In genomic region chrX:44770111-44770510, GRCh38 we compare ENCODE assay signal across 22 cellular contexts.
A peak's percentile ranks its signal among the peaks of the same experiment; 100 is the strongest.
DNase-seq lines count a peak whose midpoint lies in the region; FAIRE-seq and TF ChIP-seq lines count a peak whose summit lies in the region.
"Had no signal": no experiment of that assay in that cellular context is flagged by ENCODE, and none has a peak within 500 bp of the region (broad histone marks: within the 10 kb centered on the region; RNA-seq: fewer than 3 reads in every experiment).

No MANE protein-coding gene starts in this region.

- H3K9me1 ChIP-seq in endothelial cell of umbilical vein (replicated peaks; ENCODE audit: control insufficient read depth, extremely low read depth, insufficient read depth, low read length), result no peaks in the 10 kb centered on the region

- H3K9ac ChIP-seq in endothelial cell of umbilical vein (replicated peaks; ENCODE audit: extremely low read depth, insufficient read depth, low read length) (no peak overlapping the region), kidney (ENCODE audit: low read length in 2 of 2) (no peak overlapping the region), smooth muscle cell (ENCODE audit: low read depth) (no peak overlapping the region)

- H3F3A ChIP-seq in smooth muscle cell (ENCODE audit: low read depth), result no peaks in the 10 kb centered on the region

- POLR2A ChIA-PET in MCF 10A (lab: Yijun Ruan, JAX) (no interaction called here), endothelial cell of umbilical vein (lab: Charles Lee) (no interaction called here)

- dilution Hi-C loops in endothelial cell of umbilical vein (cut with MboI; ENCODE audit: extremely low pct_ligation_motif_present, low sequenced_read_pairs), result no loop called here

- FAIRE-seq in endothelial cell of umbilical vein (lab: Jason Lieb, UNC), result peak; percentile 89
- peak; percentile 93 for FAIRE-seq in kidney (lab: Jason Lieb, UNC)
- FAIRE-seq in small intestine (lab: Jason Lieb, UNC), result peak; percentile 47

- H4K20me1 ChIP-seq in endothelial cell of umbilical vein (replicated peaks; ENCODE audit: control insufficient read depth, extremely low read depth, insufficient read depth, low read length) (no peaks in the 10 kb centered on the region), smooth muscle cell (ENCODE audit: low read depth) (no peaks in the 10 kb centered on the region)

- H3K4me1 Mint-ChIP-seq in MCF 10A (ENCODE audit: insufficient read depth, unreplicated experiment), result no peaks in the 10 kb centered on the region
- H3K4me1 Mint-ChIP-seq: CD8-positive, alpha-beta memory T cell had no signal

- no peak for TF ChIP-seq CTCF in MCF 10A (IDR thresholded peaks at IDR 0.05; ENCODE audit: unreplicated experiment)
- no peak for TF ChIP-seq CTCF in breast epithelium (IDR thresholded peaks at IDR 0.05)
- TF ChIP-seq CTCF in endothelial cell of umbilical vein (IDR thresholded peaks at IDR 0.05; ENCODE audit: extremely low read depth in 1 of 2, insufficient read depth in 1 of 2, low read depth in 1 of 2, low read length in 2 of 2), result no peak
- TF ChIP-seq CTCF in kidney (IDR thresholded peaks at IDR 0.05; ENCODE audit: borderline replicate concordance, extremely low read depth, insufficient read depth), result no peak
- no peak for TF ChIP-seq CTCF in smooth muscle cell (IDR thresholded peaks at IDR 0.05; ENCODE audit: borderline replicate concordance, insufficient read depth, poor library complexity, severe bottlenecking)

- H3K79me2 ChIP-seq in endothelial cell of umbilical vein (ENCODE audit: control insufficient read depth, insufficient read depth, low read length), result no peaks in the 10 kb centered on the region
- no peaks in the 10 kb centered on the region for H3K79me2 ChIP-seq in smooth muscle cell (ENCODE audit: low read depth)

- CTCF ChIA-PET in MCF 10A (lab: Yijun Ruan, JAX) (no interaction called here), endothelial cell of umbilical vein (lab: Charles Lee) (no interaction called here)

- no peaks in the 10 kb centered on the region for H3K9me3 Mint-ChIP-seq in MCF 10A (ENCODE audit: unreplicated experiment)

- peak; percentile 10 for DNase-seq in MCF 10A (ENCODE audit: unreplicated experiment)
- no peak for DNase-seq in breast epithelium (ENCODE audit: low spot score in 2 of 2)
- DNase-seq in endothelial cell of umbilical vein (ENCODE audit: low read depth, low spot score), result peak; percentile 71
- DNase-seq in kidney, result no peak
- DNase-seq in small intestine, result no peak
- DNase-seq in occipital lobe (lab: John Stamatoyannopoulos, UW), result no peak
- DNase-seq in AML-193 (lab: John Stamatoyannopoulos, UW), result no peak
- DNase-seq in smooth muscle cell (lab: John Stamatoyannopoulos, UW; ENCODE audit: unreplicated experiment), result no peak
- DNase-seq: C1 segment of cervical spinal cord; CD8-positive, alpha-beta memory T cell; DMS53; GF-D8; H7; MM.1S; NCI-H1048; NCI-H1436; NCI-H187 treated with DMSO at 0.1 percent for 48 hours; NCI-H2107; NCI-H2227 treated with DMSO at 0.1 percent for 48 hours; NCI-H510A treated with DMSO at 0.1 percent for 48 hours; NCI-H748 treated with DMSO at 0.1 percent for 48 hours had no signal

- H3K9me3 ChIP-seq in breast epithelium (peaks cover 3 to 8% of the 10 kb centered on the region in 2 donors), endothelial cell of umbilical vein (replicated peaks; ENCODE audit: control insufficient read depth, insufficient read depth, low read length) (no peaks in the 10 kb centered on the region), kidney (ENCODE audit: control insufficient read depth in 1 of 2, low read length in 2 of 2) (no peaks in the 10 kb centered on the region), small intestine (ENCODE audit: control insufficient read depth, low read depth) (no peaks in the 10 kb centered on the region), smooth muscle cell (replicated peaks; ENCODE audit: low read depth) (no peaks in the 10 kb centered on the region)

- intact Hi-C loops in MCF 10A (cut with micrococcal nuclease) (no loop called here), breast epithelium (cut with DNase I; ENCODE audit: low total_unique reads) (no loop called here), endothelial cell of umbilical vein (cut with micrococcal nuclease) (no loop called here), kidney (cut with DNase I) (no loop called here)

- H3K4me2 ChIP-seq in endothelial cell of umbilical vein (ENCODE audit: insufficient read depth, low read length), result no peak overlapping the region
- no peak overlapping the region for H3K4me2 ChIP-seq in smooth muscle cell

- no peak for TF ChIP-seq POLR2A in breast epithelium (IDR thresholded peaks at IDR 0.05)
- TF ChIP-seq POLR2A in endothelial cell of umbilical vein (IDR thresholded peaks at IDR 0.05; ENCODE audit: low read depth, low read length), result no peak

- no peak overlapping the region for H2AFZ ChIP-seq in endothelial cell of umbilical vein (ENCODE audit: low read depth, low read length)
- no peak overlapping the region for H2AFZ ChIP-seq in smooth muscle cell (ENCODE audit: low read depth)

- H3K4me3 ChIP-seq in breast epithelium (no peak overlapping the region), endothelial cell of umbilical vein (replicated peaks in 1 of 3; ENCODE audit: insufficient read depth in 1 of 3, low read depth in 1 of 3, low read length in 3 of 3) (no peak overlapping the region), kidney (ENCODE audit: low read length in 2 of 2) (no peak overlapping the region), small intestine (ENCODE audit: low read depth in 1 of 2, low read length in 2 of 2) (no peak overlapping the region), smooth muscle cell (no peak overlapping the region)

- WGBS in small intestine, 3 donors, result 41 to 56% (median 42%) methylated on average over 2 of the region's 2 CpGs
- WGBS in smooth muscle cell (ENCODE audit: low lambda C conversion rate), result 69% methylated on average over 2 of the region's 2 CpGs

- H3K36me3 Mint-ChIP-seq in MCF 10A (ENCODE audit: insufficient read depth, unreplicated experiment), result no peaks in the 10 kb centered on the region
- H3K36me3 Mint-ChIP-seq: CD8-positive, alpha-beta memory T cell had no signal

- no peak overlapping the region for H3K27ac Mint-ChIP-seq in MCF 10A (ENCODE audit: low read depth, unreplicated experiment)
- H3K27ac Mint-ChIP-seq: CD8-positive, alpha-beta memory T cell had no signal

- H3K27me3 ChIP-seq in breast epithelium (no peaks in the 10 kb centered on the region), endothelial cell of umbilical vein (ENCODE audit: control insufficient read depth in 2 of 2, insufficient read depth in 2 of 2, low read length in 2 of 2) (no peaks in the 10 kb centered on the region), small intestine (ENCODE audit: control insufficient read depth in 2 of 2, insufficient read depth in 2 of 2, low read length in 2 of 2) (no peaks in the 10 kb centered on the region), smooth muscle cell (ENCODE audit: low read depth) (no peaks in the 10 kb centered on the region)

- no peak overlapping the region for H3K4me3 Mint-ChIP-seq in MCF 10A (ENCODE audit: unreplicated experiment)
- H3K4me3 Mint-ChIP-seq: CD8-positive, alpha-beta memory T cell had no signal

- H3K27ac ChIP-seq in breast epithelium (no peak overlapping the region), endothelial cell of umbilical vein (ENCODE audit: insufficient read depth, low read depth, low read length) (no peak overlapping the region), kidney (ENCODE audit: low read depth in 2 of 2, low read length in 2 of 2) (no peak overlapping the region), small intestine (ENCODE audit: low read depth in 1 of 2, low read length in 1 of 2) (no peak overlapping the region), smooth muscle cell (ENCODE audit: low read depth) (no peak overlapping the region)
- H3K27ac ChIP-seq: 22Rv1 had no signal

- BruUV-seq in MCF 10A (replicated peaks; lab: Mats Ljungman, UMichigan), result no TSS peak
- no TSS peak for BruUV-seq in endothelial cell of umbilical vein (replicated peaks; lab: Mats Ljungman, UMichigan)

- H3K36me3 ChIP-seq in breast epithelium, result no peaks in the 10 kb centered on the region
- no peaks in the 10 kb centered on the region for H3K36me3 ChIP-seq in endothelial cell of umbilical vein (ENCODE audit: control insufficient read depth in 2 of 2, extremely low read depth in 1 of 2, insufficient read depth in 2 of 2, low read length in 2 of 2)
- no peaks in the 10 kb centered on the region for H3K36me3 ChIP-seq in kidney (ENCODE audit: control insufficient read depth in 1 of 2, insufficient read depth in 2 of 2, low read length in 2 of 2)
- no peaks in the 10 kb centered on the region for H3K36me3 ChIP-seq in small intestine (ENCODE audit: control insufficient read depth in 2 of 2, insufficient read depth in 2 of 2, low read length in 2 of 2)
- no peaks in the 10 kb centered on the region for H3K36me3 ChIP-seq in smooth muscle cell (ENCODE audit: low read depth)

- H3K4me1 ChIP-seq in breast epithelium (no peaks in the 10 kb centered on the region), endothelial cell of umbilical vein (ENCODE audit: control insufficient read depth, extremely low read depth, insufficient read depth, low read length) (peaks cover 4% of the 10 kb centered on the region), kidney (ENCODE audit: control insufficient read depth in 1 of 2, insufficient read depth in 1 of 2, low read depth in 1 of 2, low read length in 2 of 2) (no peaks in the 10 kb centered on the region), small intestine (ENCODE audit: control insufficient read depth in 2 of 2, insufficient read depth in 1 of 2, low read depth in 1 of 2, low read length in 1 of 2) (no peaks in the 10 kb centered on the region), smooth muscle cell (ENCODE audit: low read depth) (no peaks in the 10 kb centered on the region)

- peaks cover 11% of the 10 kb centered on the region for H3K27me3 Mint-ChIP-seq in MCF 10A (ENCODE audit: insufficient read depth, unreplicated experiment)

TF ChIP-seq in endothelial cell of umbilical vein, 7 proteins besides CTCF, POLR2A, EP300 and RAD21:
- no peak for TF ChIP-seq POLR2AphosphoS5 (IDR thresholded peaks at IDR 0.05; ENCODE audit: insufficient read depth, low read depth, low read length)
- TF ChIP-seq MYC (IDR thresholded peaks at IDR 0.05; ENCODE audit: low read depth, low read length), result no peak
- TF ChIP-seq EZH2 (IDR thresholded peaks at IDR 0.05; ENCODE audit: borderline replicate concordance, low read depth, low read length, severe bottlenecking), result no peak
- TF ChIP-seq JUN (IDR thresholded peaks at IDR 0.05; ENCODE audit: borderline replicate concordance, insufficient read depth, insufficient read length, low read depth), result peak; percentile 29
- TF ChIP-seq FOS (IDR thresholded peaks at IDR 0.05; ENCODE audit: borderline replicate concordance, insufficient read depth, low read length), result no peak
- no peak for TF ChIP-seq MAX (IDR thresholded peaks at IDR 0.05; ENCODE audit: insufficient read depth, insufficient read length)
- no peak for TF ChIP-seq GATA2 (IDR thresholded peaks at IDR 0.05; ENCODE audit: insufficient read depth, insufficient read length, low read depth, low read length)

Comparison
In these comparisons a context has a peak if more than half of its experiments do, and no peak if none do; other contexts are left out.
1. DNase-seq: peak in MCF 10A (single experiment) and endothelial cell of umbilical vein (single experiment); none in breast epithelium (0 of 2), kidney (single experiment), small intestine (single experiment), occipital lobe (single experiment), AML-193 (0 of 2) and smooth muscle cell (single experiment).